In genomic region chr3:98343647-98344507, GRCh38 we compare ENCODE assay signal across 8 cellular contexts. TPM values are rescaled to one million over a fixed set of nuclear protein-coding genes. Genes with fewer than 3 reads are reported as not detected.
A peak's percentile ranks its signal among the peaks of the same experiment; 100 is the strongest.
DNase-seq lines count a peak whose midpoint lies in the region; ATAC-seq and TF ChIP-seq lines count a peak whose summit lies in the region.

No MANE protein-coding gene starts in this region.

- ATAC-seq in GM21825 (IDR thresholded peaks at IDR 0.05; ENCODE audit: unreplicated experiment) (peak; percentile 63), Right ventricle myocardium superior (ENCODE audit: poor library complexity) (no peak)

- H3K9me3 ChIP-seq in MM.1S (replicated peaks; ENCODE audit: insufficient read depth, low read length) (no peaks in the 10 kb centered on the region), WERI-Rb-1 (ENCODE audit: severe bottlenecking) (no peaks in the 10 kb centered on the region), hepatocyte (ENCODE audit: low read depth) (no peaks in the 10 kb centered on the region)

- no peaks in the 10 kb centered on the region for H3F3A ChIP-seq in MM.1S (ENCODE audit: insufficient read depth, low read length)

- peak; percentile 46 for DNase-seq in stimulated activated CD4-positive, alpha-beta T cell treated with anti-CD3 and anti-CD28 coated beads, Interleukin-15, amount 100 ng/mL, for 24 hours
- no peak for DNase-seq in stimulated activated CD4-positive, alpha-beta T cell treated with anti-CD3 and anti-CD28 coated beads, Interleukin-4, amount 100 ng/mL, for 4 hours
- DNase-seq in MM.1S (peak; percentile 81), WERI-Rb-1 (peak; percentile 41), hepatocyte (ENCODE audit: low spot score) (peak; percentile 79), hippocampal formation (lab: John Stamatoyannopoulos, UW) (no peak), Right ventricle myocardium superior (no peak)

- H3K4me2 ChIP-seq in MM.1S (ENCODE audit: low read depth, low read length): 0 out of 2 replicates have a peak overlapping the region, but pooled peaks have one; percentile 36
- H3K4me2 ChIP-seq in hepatocyte: no peak overlapping the region

- intact Hi-C loops in Right ventricle myocardium superior (cut with DNase I): no loop called here

- no peaks in the 10 kb centered on the region for H4K20me1 ChIP-seq in MM.1S (ENCODE audit: insufficient read depth, low read length)
- H4K20me1 ChIP-seq in hepatocyte (ENCODE audit: insufficient read depth, poor library complexity, severe bottlenecking): no peaks in the 10 kb centered on the region

- H3K79me2 ChIP-seq in MM.1S (ENCODE audit: low read length) (no peaks in the 10 kb centered on the region), hepatocyte (no peaks in the 10 kb centered on the region)

- H3K9me2 ChIP-seq in MM.1S (replicated peaks; ENCODE audit: insufficient read depth, low read length) (no peaks in the 10 kb centered on the region), hepatocyte (replicated peaks; ENCODE audit: insufficient read depth) (no peaks in the 10 kb centered on the region)

- H3K36me3 ChIP-seq in MM.1S (replicated peaks; ENCODE audit: insufficient read depth, low read length): no peaks in the 10 kb centered on the region
- no peaks in the 10 kb centered on the region for H3K36me3 ChIP-seq in WERI-Rb-1
- no peaks in the 10 kb centered on the region for H3K36me3 ChIP-seq in hepatocyte (replicated peaks; ENCODE audit: insufficient read depth, low read depth)

- H3K27me3 ChIP-seq in MM.1S (replicated peaks; ENCODE audit: insufficient read depth, low read length): no peaks in the 10 kb centered on the region
- peaks cover 8% of the 10 kb centered on the region for H3K27me3 ChIP-seq in WERI-Rb-1 (ENCODE audit: insufficient read depth, low read depth, severe bottlenecking)
- H3K27me3 ChIP-seq in hepatocyte: no peaks in the 10 kb centered on the region

- H3K27ac ChIP-seq in MM.1S (ENCODE audit: low read length) (no peak overlapping the region), WERI-Rb-1 (no peak overlapping the region), hepatocyte (no peak overlapping the region)

- no peak overlapping the region for H3K9ac ChIP-seq in MM.1S (ENCODE audit: low read length)

- no peaks in the 10 kb centered on the region for H3K4me1 ChIP-seq in MM.1S (ENCODE audit: low read length)
- no peaks in the 10 kb centered on the region for H3K4me1 ChIP-seq in hepatocyte (ENCODE audit: insufficient read depth)

- 53% methylated on average over 13 of the region's 13 CpGs for WGBS in hepatocyte (ENCODE audit: low lambda C conversion rate, missing lambda C conversion rate)

- H2AFZ ChIP-seq in MM.1S (ENCODE audit: low read length) (peak overlapping the region; percentile 33; the same call in 1 of the 2 replicates), hepatocyte (no peak overlapping the region)

- H3K4me3 ChIP-seq in MM.1S (ENCODE audit: low read length) (no peak overlapping the region), WERI-Rb-1 (ENCODE audit: low read depth, low read length) (no peak overlapping the region), hepatocyte (no peak overlapping the region)

- peak; percentile 93 for TF ChIP-seq CTCF in MM.1S (IDR thresholded peaks at IDR 0.05; ENCODE audit: low read length)
- TF ChIP-seq CTCF in WERI-Rb-1 (IDR thresholded peaks at IDR 0.05; ENCODE audit: low read depth, low read length): peak; percentile 80
- peak; percentile 55 for TF ChIP-seq CTCF in hepatocyte (IDR thresholded peaks at IDR 0.05; ENCODE audit: poor library complexity)

RNA-seq across cellular contexts. Expression of gene OR5K4, which starts 9.8 kb away (rescaled TPM):
- not detected in 2 replicates for total RNA-seq in hepatocyte
- polyA plus RNA-seq in hepatocyte: not detected in 2 replicates
- not detected for total RNA-seq in Right ventricle myocardium superior

RNA-seq across cellular contexts. Expression of gene OR5K3, which starts 46.6 kb away (rescaled TPM):
- total RNA-seq in hepatocyte: not detected in 2 replicates
- polyA plus RNA-seq in hepatocyte: not detected in 2 replicates
- total RNA-seq in Right ventricle myocardium superior: not detected

Comparison
In these comparisons a context has a peak if more than half of its experiments do, and no peak if none do; other contexts are left out.
1. DNase-seq: peak in stimulated activated CD4-positive, alpha-beta T cell treated with anti-CD3 and anti-CD28 coated beads, Interleukin-15, amount 100 ng/mL, for 24 hours (single experiment), MM.1S (single experiment), WERI-Rb-1 (single experiment) and hepatocyte (single experiment); none in stimulated activated CD4-positive, alpha-beta T cell treated with anti-CD3 and anti-CD28 coated beads, Interleukin-4, amount 100 ng/mL, for 4 hours (0 of 2), hippocampal formation (0 of 2) and Right ventricle myocardium superior (single experiment).
2. Peak in every context shown above with its lines, with median percentiles within 50 percentile points of each other: CTCF ChIP-seq.